9 cellular contexts compared by ENCODE assay signal in genomic region chr5:64635056-64635686, GRCh38. TPM values are rescaled to one million over a fixed set of nuclear protein-coding genes. Genes with fewer than 3 reads are reported as not detected.
DNase-seq lines count a peak whose midpoint lies in the region; ATAC-seq and TF ChIP-seq lines count a peak whose summit lies in the region.
"Had no signal": no experiment of that assay in that cellular context is flagged by ENCODE, and none has a peak within 500 bp of the region (broad histone marks: within the 10 kb centered on the region; RNA-seq: fewer than 3 reads in every experiment).

No MANE protein-coding gene starts in this region.

- H3K79me2 ChIP-seq in OCI-LY7 (ENCODE audit: insufficient read depth, low read depth, low read length): no peaks in the 10 kb centered on the region

- no peak overlapping the region for H3K4me2 ChIP-seq in OCI-LY7 (ENCODE audit: low read length)

- no TSS peak for BruUV-seq in OCI-LY7 (replicated peaks; lab: Mats Ljungman, UMichigan)

- no peaks in the 10 kb centered on the region for H4K20me1 ChIP-seq in OCI-LY7 (ENCODE audit: insufficient read depth, low read length)

- POLR2A ChIA-PET in OCI-LY7 (lab: Charles Lee): interaction anchor here (0.9 to 1.1 kb wide), 2 partner anchors 8 to 847 kb away, joined by 3 read pairs; no protein-coding TSS in a partner anchor

- 0 to 2% (median 0%) methylated on average over 1 of the region's 1 CpG for WGBS in ovary, 3 donors

- no peak for TF ChIP-seq EP300 in ovary (IDR thresholded peaks at IDR 0.05)

- H3K36me3 ChIP-seq in OCI-LY7 (ENCODE audit: insufficient read depth, low read length) (no peaks in the 10 kb centered on the region), ovary (no peaks in the 10 kb centered on the region)

- TF ChIP-seq CTCF in GM12873 (IDR thresholded peaks at IDR 0.05; ENCODE audit: insufficient read depth, low read depth, low read length, missing control alignments) (peak; percentile 54), OCI-LY7 (conservative IDR thresholded peaks at IDR 0.05; ENCODE audit: low read length) (peak; percentile 99), ovary (IDR thresholded peaks at IDR 0.05) (peak; percentile 60 to 69 (median 69))

- no peaks in the 10 kb centered on the region for H3K4me1 ChIP-seq in OCI-LY7 (ENCODE audit: insufficient read depth, low read length, poor library complexity, severe bottlenecking)
- no peaks in the 10 kb centered on the region for H3K4me1 ChIP-seq in ovary (ENCODE audit: insufficient read depth)

- TF ChIP-seq POLR2A in erythroblast (IDR thresholded peaks at IDR 0.05; ENCODE audit: low read length): no peak
- no peak for TF ChIP-seq POLR2A in ovary (IDR thresholded peaks at IDR 0.05)

- no peaks in the 10 kb centered on the region for H3K9me2 ChIP-seq in OCI-LY7 (ENCODE audit: insufficient read depth, low read length)

- H3K4me3 ChIP-seq in OCI-LY7 (ENCODE audit: low read depth, low read length, poor library complexity, severe bottlenecking) (no peak overlapping the region), ovary (no peak overlapping the region)

- H3K9me3 ChIP-seq in OCI-LY7 (ENCODE audit: low read length) (no peaks in the 10 kb centered on the region), ovary (no peaks in the 10 kb centered on the region)

- intact Hi-C loops in OCI-LY7 (cut with micrococcal nuclease; ENCODE audit: unreplicated experiment) (loop anchor here (1.0 to 10.0 kb wide), 3 partner anchors 149 to 848 kb away; no protein-coding TSS in a partner anchor), ovary (cut with DNase I) (loop anchor here in 3 of 4 donors (5.0 to 10.0 kb wide), 3 partner anchors 147 to 850 kb away; partner anchors contain the start of gene ADAMTS6 (in 1 of the 3))

- H3K27ac ChIP-seq in OCI-LY7 (ENCODE audit: low read depth, low read length, poor library complexity, severe bottlenecking) (no peak overlapping the region), ovary (no peak overlapping the region)

- CTCF ChIA-PET in OCI-LY7 (lab: Charles Lee; ENCODE audit: unreplicated experiment): interaction anchor here (0.6 to 1.3 kb wide), 2 partner anchors 149 to 176 kb away, joined by 3 to 5 read pairs; no protein-coding TSS in a partner anchor

- H2AFZ ChIP-seq in OCI-LY7 (ENCODE audit: low read length): no peak overlapping the region; the same call in 1 of the 2 replicates

- ATAC-seq in GM19023 (IDR thresholded peaks at IDR 0.05; ENCODE audit: unreplicated experiment) (no peak), HG02759 (IDR thresholded peaks at IDR 0.05; ENCODE audit: unreplicated experiment) (no peak)

- H3K27me3 ChIP-seq in ovary: no peaks in the 10 kb centered on the region

- DNase-seq in AG08395 (ENCODE audit: low spot score) (peak; percentile 21), OCI-LY7 (ENCODE audit: low spot score) (peak; percentile 47), erythroblast (lab: John Stamatoyannopoulos, UW) (peak; percentile 24 to 59), ovary (no peak)
- no peak for DNase-seq in stimulated activated CD4-positive, alpha-beta T cell treated with anti-CD3 and anti-CD28 coated beads, Interleukin-2, amount 100 ng/mL, for 24 hours

RNA-seq across cellular contexts. Expression of gene SHISAL2B, which starts 55.1 kb away (rescaled TPM):
- not detected in 2 replicates for total RNA-seq in OCI-LY7 (2014; rRNA removed; shearing (Covaris generic))
- not detected in 2 replicates for total RNA-seq in OCI-LY7 (2022)
- total RNA-seq in ovary: not detected
- polyA plus RNA-seq in ovary: 1 to 10 TPM in 1 of 2 donors, not detected in 1; 1.5 TPM
- total RNA-seq: subcutaneous adipose tissue had no signal

Comparison
In these comparisons a context has a peak if more than half of its experiments do, and no peak if none do; other contexts are left out.
1. DNase-seq: peak in AG08395 (single experiment), OCI-LY7 (single experiment) and erythroblast (2 of 2); none in ovary (0 of 5) and stimulated activated CD4-positive, alpha-beta T cell treated with anti-CD3 and anti-CD28 coated beads, Interleukin-2, amount 100 ng/mL, for 24 hours (0 of 2).
2. Peak in every context shown above with its lines, with median percentiles within 50 percentile points of each other: CTCF ChIP-seq.